ENCODE assay signal across 12 cellular contexts in genomic region chr11:201936-202335, GRCh38. TPM values are rescaled to one million over a fixed set of nuclear protein-coding genes. Genes with fewer than 3 reads are reported as not detected.
DNase-seq lines count a peak whose midpoint lies in the region; ATAC-seq and TF ChIP-seq lines count a peak whose summit lies in the region.
"Had no signal": no experiment of that assay in that cellular context is flagged by ENCODE, and none has a peak within 500 bp of the region (broad histone marks: within the 10 kb centered on the region; RNA-seq: fewer than 3 reads in every experiment).

No MANE protein-coding gene starts in this region.

- TF ChIP-seq CTCF in chondrocyte (IDR thresholded peaks at IDR 0.05): no peak

- no peaks in the 10 kb centered on the region for H3K27me3 Mint-ChIP-seq in activated T-cell treated with anti-CD3 and anti-CD28 coated beads, Interleukin-2, amount 50 U/mL, for 24 hours
- H3K27me3 Mint-ChIP-seq in chondrocyte (ENCODE audit: low read depth): no peaks in the 10 kb centered on the region
- no peaks in the 10 kb centered on the region for H3K27me3 Mint-ChIP-seq in stimulated activated naive CD8-positive, alpha-beta T cell treated with anti-CD3 and anti-CD28 coated beads, Interleukin-15, amount 100 ng/mL, for 72 hours

- DNase-seq in activated T-cell treated with anti-CD3 and anti-CD28 coated beads, Interleukin-2, amount 50 U/mL, for 24 hours: no peak
- DNase-seq in activated T-cell treated with anti-CD3 and anti-CD28 coated beads, Interleukin-2, amount 50 U/mL, for 1 hour: no peak
- peak; percentile 30 for DNase-seq in UCSD-AML1 (lab: John Stamatoyannopoulos, UW; ENCODE audit: unreplicated experiment)
- DNase-seq in chondrocyte (ENCODE audit: low spot score): peak; percentile 22
- no peak for DNase-seq in stimulated activated naive CD8-positive, alpha-beta T cell treated with anti-CD3 and anti-CD28 coated beads, Interleukin-15, amount 100 ng/mL, for 72 hours
- DNase-seq: H9, NCI-H524 treated with DMSO at 0.1 percent for 48 hours had no signal

- ATAC-seq in stimulated activated naive CD8-positive, alpha-beta T cell treated with anti-CD3 and anti-CD28 coated beads, Interleukin-15, amount 100 ng/mL, for 72 hours: no peak
- ATAC-seq in GM19452 (IDR thresholded peaks at IDR 0.05; ENCODE audit: unreplicated experiment): no peak
- ATAC-seq in GM21723 (IDR thresholded peaks at IDR 0.05; ENCODE audit: unreplicated experiment): no peak
- no peak for ATAC-seq in HG03095 (IDR thresholded peaks at IDR 0.05; ENCODE audit: unreplicated experiment)

- H3K27ac Mint-ChIP-seq in activated T-cell treated with anti-CD3 and anti-CD28 coated beads, Interleukin-2, amount 50 U/mL, for 24 hours: peak overlapping the region; percentile 93
- H3K27ac Mint-ChIP-seq in chondrocyte (ENCODE audit: unreplicated experiment): no peak overlapping the region
- H3K27ac Mint-ChIP-seq in stimulated activated naive CD8-positive, alpha-beta T cell treated with anti-CD3 and anti-CD28 coated beads, Interleukin-15, amount 100 ng/mL, for 72 hours: peak overlapping the region; percentile 0 to 68
- H3K27ac Mint-ChIP-seq: H9 had no signal

- H3K4me1 Mint-ChIP-seq in activated T-cell treated with anti-CD3 and anti-CD28 coated beads, Interleukin-2, amount 50 U/mL, for 24 hours (ENCODE audit: low read depth): peaks cover 53% of the 10 kb centered on the region
- H3K4me1 Mint-ChIP-seq in chondrocyte (ENCODE audit: low read depth): peaks cover 30% of the 10 kb centered on the region
- peaks cover 52% of the 10 kb centered on the region for H3K4me1 Mint-ChIP-seq in stimulated activated naive CD8-positive, alpha-beta T cell treated with anti-CD3 and anti-CD28 coated beads, Interleukin-15, amount 100 ng/mL, for 72 hours

- peaks cover 70% of the 10 kb centered on the region for H3K36me3 Mint-ChIP-seq in activated T-cell treated with anti-CD3 and anti-CD28 coated beads, Interleukin-2, amount 50 U/mL, for 24 hours (ENCODE audit: low read depth)
- H3K36me3 Mint-ChIP-seq in chondrocyte (ENCODE audit: low read depth): peaks cover 13% of the 10 kb centered on the region

- no peaks in the 10 kb centered on the region for H3K9me3 Mint-ChIP-seq in activated T-cell treated with anti-CD3 and anti-CD28 coated beads, Interleukin-2, amount 50 U/mL, for 24 hours
- H3K9me3 Mint-ChIP-seq in chondrocyte (ENCODE audit: low read depth): no peaks in the 10 kb centered on the region
- no peaks in the 10 kb centered on the region for H3K9me3 Mint-ChIP-seq in stimulated activated naive CD8-positive, alpha-beta T cell treated with anti-CD3 and anti-CD28 coated beads, Interleukin-15, amount 100 ng/mL, for 72 hours

- peak overlapping the region; percentile 39 for H3K4me3 Mint-ChIP-seq in activated T-cell treated with anti-CD3 and anti-CD28 coated beads, Interleukin-2, amount 50 U/mL, for 24 hours
- H3K4me3 Mint-ChIP-seq in chondrocyte (ENCODE audit: unreplicated experiment): no peak overlapping the region
- H3K4me3 Mint-ChIP-seq in stimulated activated naive CD8-positive, alpha-beta T cell treated with anti-CD3 and anti-CD28 coated beads, Interleukin-15, amount 100 ng/mL, for 72 hours: peak overlapping the region; percentile 46 to 47
- H3K4me3 Mint-ChIP-seq: H9 had no signal

RNA-seq across cellular contexts. Expression of gene BET1L, which starts 5.3 kb away (rescaled TPM):
- 58.0 to 71.1 TPM (median 59.6 TPM) in 3 replicates for total RNA-seq in chondrocyte

RNA-seq across cellular contexts. Expression of gene RIC8A, which starts 5.6 kb away (rescaled TPM):
- total RNA-seq in chondrocyte: 107 to 130 TPM (median 124 TPM) in 3 replicates

RNA-seq across cellular contexts. Expression of gene SCGB1C1, which starts 9.1 kb away (rescaled TPM):
- not detected in 3 replicates for total RNA-seq in chondrocyte
- total RNA-seq: adrenal gland, H9, mesenteric fat pad had no signal

RNA-seq across cellular contexts. Expression of gene SIRT3, which starts 34.2 kb away (rescaled TPM):
- 14.5 to 20.9 TPM (median 18.5 TPM) in 3 replicates for total RNA-seq in chondrocyte

RNA-seq across cellular contexts. Expression of gene PSMD13, which starts 34.8 kb away (rescaled TPM):
- 103 to 122 TPM (median 104 TPM) in 3 replicates for total RNA-seq in chondrocyte

Comparison
In these comparisons a context has a peak if more than half of its experiments do, and no peak if none do; other contexts are left out.
1. DNase-seq: peak in UCSD-AML1 (single experiment) and chondrocyte (single experiment); none in activated T-cell treated with anti-CD3 and anti-CD28 coated beads, Interleukin-2, amount 50 U/mL, for 24 hours (single experiment), activated T-cell treated with anti-CD3 and anti-CD28 coated beads, Interleukin-2, amount 50 U/mL, for 1 hour (single experiment) and stimulated activated naive CD8-positive, alpha-beta T cell treated with anti-CD3 and anti-CD28 coated beads, Interleukin-15, amount 100 ng/mL, for 72 hours (0 of 2).